26 cellular contexts compared by ENCODE assay signal in genomic region chr4:182502074-182502473, GRCh38.
"Had no signal": no experiment of that assay in that cellular context is flagged by ENCODE, and none has a peak within 500 bp of the region (broad histone marks: within the 10 kb centered on the region; RNA-seq: fewer than 3 reads in every experiment).

No MANE protein-coding gene starts in this region.

- H3K4me1 ChIP-seq: heart left ventricle, left ventricle myocardium inferior, pancreas, prostate gland, uterus had no signal

- DNase-seq: heart left ventricle; islet precursor cell; left ventricle myocardium inferior; mesendoderm; naive B cell; natural killer cell; nucleus accumbens; pancreas; retina; right cardiac atrium; stimulated activated CD4-positive, alpha-beta T cell treated with anti-CD3 and anti-CD28 coated beads, Interleukin-12 subunit alpha, Interleukin-12 subunit beta, amount 100 ng/mL, for 4 hours; stimulated activated CD4-positive, alpha-beta T cell treated with anti-CD3 and anti-CD28 coated beads, Interleukin-15, amount 100 ng/mL, for 24 hours; stimulated activated CD4-positive, alpha-beta T cell treated with anti-CD3 and anti-CD28 coated beads, Interleukin-2, amount 100 ng/mL, for 24 hours; stimulated activated CD4-positive, alpha-beta T cell treated with anti-CD3 and anti-CD28 coated beads, Interleukin-4, amount 100 ng/mL, for 24 hours; stimulated activated naive CD4-positive, alpha-beta T cell; substantia nigra; uterus had no signal

- H3K27me3 ChIP-seq: heart left ventricle, pancreas, tibial nerve, uterus had no signal

- H3K27ac Mint-ChIP-seq: mesothelial cell of epicardium; naive B cell; natural killer cell; stimulated activated effector memory CD8-positive, alpha-beta T cell treated with anti-CD3 and anti-CD28 coated beads, Interleukin-12 subunit alpha, Interleukin-12 subunit beta, amount 100 ng/mL, for 72 hours; stimulated activated naive CD8-positive, alpha-beta T cell treated with anti-CD3 and anti-CD28 coated beads, Interleukin-15, Interleukin-2, amounts not matched to agents 100 ng/mL and 50 ng/mL, for 24 hours; type B pancreatic cell had no signal

- H3K27me3 Mint-ChIP-seq: type B pancreatic cell had no signal

- H3K4me3 ChIP-seq: heart left ventricle, left ventricle myocardium inferior, lung, pancreas, prostate gland, skin epidermis, tibial nerve, uterus had no signal

- H3K9me3 ChIP-seq: heart left ventricle, left ventricle myocardium inferior, pancreas, prostate gland, tibial nerve, uterus had no signal

- H3K9me3 Mint-ChIP-seq: mesothelial cell of epicardium; naive B cell; natural killer cell; stimulated activated effector memory CD8-positive, alpha-beta T cell treated with anti-CD3 and anti-CD28 coated beads, Interleukin-12 subunit alpha, Interleukin-12 subunit beta, amount 100 ng/mL, for 72 hours; stimulated activated naive CD8-positive, alpha-beta T cell treated with anti-CD3 and anti-CD28 coated beads, Interleukin-15, Interleukin-2, amounts not matched to agents 100 ng/mL and 50 ng/mL, for 24 hours; type B pancreatic cell had no signal

- H3K4me3 Mint-ChIP-seq: mesothelial cell of epicardium; naive B cell; natural killer cell; stimulated activated effector memory CD8-positive, alpha-beta T cell treated with anti-CD3 and anti-CD28 coated beads, Interleukin-12 subunit alpha, Interleukin-12 subunit beta, amount 100 ng/mL, for 72 hours; stimulated activated naive CD8-positive, alpha-beta T cell treated with anti-CD3 and anti-CD28 coated beads, Interleukin-15, Interleukin-2, amounts not matched to agents 100 ng/mL and 50 ng/mL, for 24 hours; type B pancreatic cell had no signal

- H3K36me3 ChIP-seq: heart left ventricle, left ventricle myocardium inferior, pancreas, prostate gland, tibial nerve, uterus had no signal

- H3K27ac ChIP-seq: heart left ventricle, left ventricle myocardium inferior, pancreas, prostate gland, skin epidermis, uterus had no signal

- ATAC-seq: heart left ventricle; natural killer cell; pancreas; right cardiac atrium; sciatic nerve; stimulated activated effector memory CD8-positive, alpha-beta T cell treated with anti-CD3 and anti-CD28 coated beads, Interleukin-12 subunit alpha, Interleukin-12 subunit beta, amount 100 ng/mL, for 72 hours had no signal

- H3K4me1 Mint-ChIP-seq: naive B cell; natural killer cell; stimulated activated effector memory CD8-positive, alpha-beta T cell treated with anti-CD3 and anti-CD28 coated beads, Interleukin-12 subunit alpha, Interleukin-12 subunit beta, amount 100 ng/mL, for 72 hours had no signal

- H3K36me3 Mint-ChIP-seq: naive B cell; natural killer cell; stimulated activated effector memory CD8-positive, alpha-beta T cell treated with anti-CD3 and anti-CD28 coated beads, Interleukin-12 subunit alpha, Interleukin-12 subunit beta, amount 100 ng/mL, for 72 hours; type B pancreatic cell had no signal
